8 cellular contexts compared by ENCODE assay signal in genomic region chrX:71365356-71365875, GRCh38. TPM values are rescaled to one million over a fixed set of nuclear protein-coding genes. Genes with fewer than 3 reads are reported as not detected.
DNase-seq lines count a peak whose midpoint lies in the region; ATAC-seq, FAIRE-seq and TF ChIP-seq lines count a peak whose summit lies in the region.

No MANE protein-coding gene starts in this region.

- peak overlapping the region; percentile 85 for H3K56ac ChIP-seq in mesendoderm (ENCODE audit: low read length)

- H3K9me3 Mint-ChIP-seq in Calu3 (ENCODE audit: low read depth, unreplicated experiment): no peaks in the 10 kb centered on the region

- TF ChIP-seq CTCF in Calu3 (IDR thresholded peaks at IDR 0.05; ENCODE audit: unreplicated experiment) (no peak), astrocyte of the spinal cord (IDR thresholded peaks at IDR 0.05; ENCODE audit: low read depth, low read length) (no peak)

- FAIRE-seq in urothelium cell line (lab: Jason Lieb, UNC): no peak

- intact Hi-C loops in Calu3 (cut with micrococcal nuclease; ENCODE audit: unreplicated experiment): loop anchor here (10.0 kb wide), 1 partner anchor 151 kb away; no protein-coding TSS in a partner anchor

- no peaks in the 10 kb centered on the region for H3K27me3 ChIP-seq in mesendoderm (ENCODE audit: insufficient read depth, low read length, poor library complexity)

- peak; percentile 5 for ATAC-seq in HG03025 (IDR thresholded peaks at IDR 0.05; ENCODE audit: low FRiP score, unreplicated experiment)

- H3K4me3 ChIP-seq in astrocyte of the spinal cord (ENCODE audit: low read depth, low read length): peak overlapping the region; percentile 63
- H3K4me3 ChIP-seq in mesendoderm (ENCODE audit: low read length): peak overlapping the region; percentile 73

- no peak overlapping the region for H2AK5ac ChIP-seq in mesendoderm (ENCODE audit: low read length)

- peak overlapping the region; percentile 97 for H3K27ac Mint-ChIP-seq in Calu3 (ENCODE audit: unreplicated experiment)

- no peak overlapping the region for H3K23ac ChIP-seq in mesendoderm (ENCODE audit: low read length)

- H3K4me2 ChIP-seq in mesendoderm (ENCODE audit: low read length): peak overlapping the region; percentile 4

- in situ Hi-C loops in astrocyte of the spinal cord (cut with HindIII; ENCODE audit: low sequenced_read_pairs): no loop called here

- H3K36me3 ChIP-seq in mesendoderm (ENCODE audit: control insufficient read depth, insufficient read depth, low read length): no peaks in the 10 kb centered on the region

- no CpG with 5 or more reads among the region's 16 CpGs for WGBS in mesendoderm (ENCODE audit: extremely low coverage, insufficient coverage, low lambda C conversion rate)

- no peak overlapping the region for H3K27ac ChIP-seq in mesendoderm (ENCODE audit: low read depth, low read length)

- H3K36me3 Mint-ChIP-seq in Calu3 (ENCODE audit: insufficient read depth, unreplicated experiment): peaks cover 37% of the 10 kb centered on the region

- H3K4me3 Mint-ChIP-seq in Calu3 (ENCODE audit: low read depth, unreplicated experiment): peak overlapping the region; percentile 98

- BruUV-seq in Calu3 (replicated peaks; lab: Mats Ljungman, UMichigan): TSS peak; percentile 99

- peaks cover 17% of the 10 kb centered on the region for H3K79me2 ChIP-seq in mesendoderm (ENCODE audit: control insufficient read depth, insufficient read depth, low read length)

- H2BK5ac ChIP-seq in mesendoderm (ENCODE audit: low read length): no peak overlapping the region

- no peaks in the 10 kb centered on the region for H3K27me3 Mint-ChIP-seq in Calu3 (ENCODE audit: unreplicated experiment)

- H2BK15ac ChIP-seq in mesendoderm (replicated peaks; ENCODE audit: low read depth): no peak overlapping the region

- H3K4me1 ChIP-seq in mesendoderm (ENCODE audit: control insufficient read depth, low read depth, low read length): no peaks in the 10 kb centered on the region

- H3K9ac ChIP-seq in mesendoderm (ENCODE audit: low read length): peak overlapping the region; percentile 78

- no peak overlapping the region for H4K8ac ChIP-seq in mesendoderm (ENCODE audit: low read depth, low read length)

- H4K5ac ChIP-seq in mesendoderm (ENCODE audit: low read length): no peak overlapping the region

- H3K18ac ChIP-seq in mesendoderm (ENCODE audit: low read length): peak overlapping the region; percentile 80

- DNase-seq in Calu3: no peak
- DNase-seq in astrocyte of the spinal cord (ENCODE audit: low read depth, low spot score): no peak
- DNase-seq in mesendoderm: no peak
- no peak for DNase-seq in NCI-H2081 treated with DMSO at 0.1 percent for 48 hours (lab: John Stamatoyannopoulos, UW)
- no peak for DNase-seq in DMS153 treated with DMSO at 0.1 percent for 48 hours (lab: John Stamatoyannopoulos, UW; ENCODE audit: unreplicated experiment)
- no peak for DNase-seq in activated CD4-positive, CD25-positive, alpha-beta regulatory T cell treated with anti-CD3 and anti-CD28 coated beads, Interleukin-2, amount 50 U/mL, for 72 hours
- no peak for DNase-seq in urothelium cell line (ENCODE audit: low spot score)

- CTCF ChIA-PET in Calu3 (lab: Charles Lee): interaction anchor here (0.5 to 1.2 kb wide), 6 partner anchors 38 to 700 kb away, joined by 3 to 4 read pairs (median 3); partner anchors contain the start of gene NONO

- H2BK120ac ChIP-seq in mesendoderm (ENCODE audit: low read depth, low read length): no peak overlapping the region

- H3K79me1 ChIP-seq in mesendoderm (ENCODE audit: low read length): no peaks in the 10 kb centered on the region

- H3K4me1 Mint-ChIP-seq in Calu3 (ENCODE audit: low read depth, unreplicated experiment): peaks cover 17% of the 10 kb centered on the region

- no peak overlapping the region for H3K4ac ChIP-seq in mesendoderm (ENCODE audit: low read depth, low read length)

RNA-seq across cellular contexts. Expression of gene TAF1, which starts 0.7 kb away (rescaled TPM):
- 50.3 and 54.9 TPM in 2 replicates for total RNA-seq in Calu3 (2022)
- polyA plus RNA-seq in mesendoderm (2013, experiment 1 of 2): 11.1 TPM
- polyA plus RNA-seq in mesendoderm (2013, experiment 2 of 2): 10.6 TPM
